8 cellular contexts compared by ENCODE assay signal in the genomic region with DNA sequence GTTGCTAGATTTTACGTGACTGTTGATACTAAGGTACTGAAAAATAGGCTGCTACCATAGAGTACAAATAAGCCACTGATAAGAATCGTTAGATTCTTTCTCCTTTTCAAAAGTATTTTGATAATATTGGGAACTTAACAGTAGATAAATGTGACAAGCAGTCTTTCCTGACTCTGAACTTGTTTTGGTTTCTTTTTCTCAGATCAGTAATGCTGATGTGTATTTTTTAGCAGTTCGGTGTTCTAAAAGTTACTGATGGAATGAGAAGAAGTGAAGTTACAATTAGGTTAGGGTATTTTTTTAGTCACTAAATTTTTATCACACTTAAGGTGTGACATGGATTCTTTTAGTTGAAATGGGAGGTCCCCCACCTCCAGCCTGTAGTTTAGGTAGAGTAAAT. TPM values are rescaled to one million over a fixed set of nuclear protein-coding genes. Genes with fewer than 3 reads are reported as not detected.
DNase-seq lines count a peak whose midpoint lies in the region; ATAC-seq, FAIRE-seq and TF ChIP-seq lines count a peak whose summit lies in the region.

No MANE protein-coding gene starts in this region.

- peaks cover 38% of the 10 kb centered on the region for H3K36me3 Mint-ChIP-seq in activated naive CD4-positive, alpha-beta T cell treated with anti-CD3 and anti-CD28 coated beads, Interleukin-2, amount 10 ng/mL, durations not matched to agents 7 days and 5 days
- peaks cover 2% of the 10 kb centered on the region for H3K36me3 Mint-ChIP-seq in astrocyte (ENCODE audit: low read depth, unreplicated experiment)

- no peaks in the 10 kb centered on the region for H3K9me3 Mint-ChIP-seq in activated naive CD4-positive, alpha-beta T cell treated with anti-CD3 and anti-CD28 coated beads, Interleukin-2, amount 10 ng/mL, durations not matched to agents 7 days and 5 days
- H3K9me3 Mint-ChIP-seq in astrocyte (ENCODE audit: unreplicated experiment): no peaks in the 10 kb centered on the region

- H3K36me3 ChIP-seq in astrocyte (ENCODE audit: insufficient read depth, low read length): peaks cover 6% of the 10 kb centered on the region
- peaks cover 10% of the 10 kb centered on the region for H3K36me3 ChIP-seq in lower lobe of right lung
- H3K36me3 ChIP-seq in upper lobe of left lung: peaks cover 0 to 6% (median 0%) of the 10 kb centered on the region in 4 donors

- H3K27me3 ChIP-seq in astrocyte (ENCODE audit: insufficient read depth, low read length): no peaks in the 10 kb centered on the region
- H3K27me3 ChIP-seq in lower lobe of right lung (ENCODE audit: low read depth): no peaks in the 10 kb centered on the region
- H3K27me3 ChIP-seq in upper lobe of left lung: no peaks in the 10 kb centered on the region

- peaks cover 5% of the 10 kb centered on the region for H3K27me3 Mint-ChIP-seq in activated naive CD4-positive, alpha-beta T cell treated with anti-CD3 and anti-CD28 coated beads, Interleukin-2, amount 10 ng/mL, durations not matched to agents 7 days and 5 days
- H3K27me3 Mint-ChIP-seq in astrocyte (ENCODE audit: low read depth, unreplicated experiment): no peaks in the 10 kb centered on the region

- no peaks in the 10 kb centered on the region for H3K9me3 ChIP-seq in astrocyte (ENCODE audit: insufficient read depth, low read depth, low read length)
- no peaks in the 10 kb centered on the region for H3K9me3 ChIP-seq in lower lobe of right lung
- H3K9me3 ChIP-seq in upper lobe of left lung: no peaks in the 10 kb centered on the region

- intact Hi-C loops in lower lobe of right lung (cut with DNase I): no loop called here

- TF ChIP-seq EP300 in upper lobe of left lung (IDR thresholded peaks at IDR 0.05): no peak

- DNase-seq in activated naive CD4-positive, alpha-beta T cell treated with anti-CD3 and anti-CD28 coated beads, Interleukin-2, amount 10 ng/mL, durations not matched to agents 7 days and 5 days: no peak
- no peak for DNase-seq in activated naive CD4-positive, alpha-beta T cell (lab: John Stamatoyannopoulos, UW)
- DNase-seq in astrocyte (ENCODE audit: low read depth) (no peak), lower lobe of right lung (no peak), upper lobe of left lung (no peak), NCI-H2029 (lab: John Stamatoyannopoulos, UW) (no peak)

- CTCF ChIA-PET in activated naive CD4-positive, alpha-beta T cell treated with anti-CD3 and anti-CD28 coated beads, Interleukin-2, amount 10 ng/mL, durations not matched to agents 7 days and 5 days (lab: Charles Lee): interaction anchor here (0.6 to 2.1 kb wide), 3 partner anchors 25 to 758 kb away, joined by 3 to 7 read pairs (median 3); no protein-coding TSS in a partner anchor

- H3K27ac Mint-ChIP-seq in activated naive CD4-positive, alpha-beta T cell treated with anti-CD3 and anti-CD28 coated beads, Interleukin-2, amount 10 ng/mL, durations not matched to agents 7 days and 5 days: peak overlapping the region; percentile 98
- peak overlapping the region; percentile 96 for H3K27ac Mint-ChIP-seq in astrocyte (ENCODE audit: unreplicated experiment)

- no peak for FAIRE-seq in astrocyte (lab: Jason Lieb, UNC)

- no peak overlapping the region for H2AFZ ChIP-seq in astrocyte (ENCODE audit: low read depth, low read length)

- TF ChIP-seq CTCF in astrocyte (IDR thresholded peaks at IDR 0.05; ENCODE audit: insufficient read depth, low read depth, low read length) (no peak), lower lobe of right lung (IDR thresholded peaks at IDR 0.05) (no peak), upper lobe of left lung (IDR thresholded peaks at IDR 0.05) (no peak)

- TF ChIP-seq POLR2A in upper lobe of left lung (IDR thresholded peaks at IDR 0.05): no peak

- peak overlapping the region; percentile 84 for H3K4me2 ChIP-seq in astrocyte (ENCODE audit: low read length)

- no peak for ATAC-seq in lower lobe of right lung
- ATAC-seq in upper lobe of left lung (ENCODE audit: low FRiP score in 2 of 2): no peak
- ATAC-seq in GM21423 (IDR thresholded peaks at IDR 0.05; ENCODE audit: unreplicated experiment): no peak
- no peak for ATAC-seq in GM18519 (IDR thresholded peaks at IDR 0.05; ENCODE audit: low FRiP score, unreplicated experiment)

- H3K27ac ChIP-seq in astrocyte (ENCODE audit: low read depth, low read length): peak overlapping the region; percentile 98
- peak overlapping the region; percentile 100 for H3K27ac ChIP-seq in lower lobe of right lung
- H3K27ac ChIP-seq in upper lobe of left lung: peak overlapping the region; percentile 97 to 100 (median 100)

- peaks cover 51% of the 10 kb centered on the region for H3K4me1 Mint-ChIP-seq in activated naive CD4-positive, alpha-beta T cell treated with anti-CD3 and anti-CD28 coated beads, Interleukin-2, amount 10 ng/mL, durations not matched to agents 7 days and 5 days
- peaks cover 10% of the 10 kb centered on the region for H3K4me1 Mint-ChIP-seq in astrocyte (ENCODE audit: low read depth, unreplicated experiment)

- peaks cover 67% of the 10 kb centered on the region for H4K20me1 ChIP-seq in astrocyte (ENCODE audit: insufficient read depth, low read length)

- H3K4me3 Mint-ChIP-seq in activated naive CD4-positive, alpha-beta T cell treated with anti-CD3 and anti-CD28 coated beads, Interleukin-2, amount 10 ng/mL, durations not matched to agents 7 days and 5 days: peak overlapping the region; percentile 97
- peak overlapping the region; percentile 100 for H3K4me3 Mint-ChIP-seq in astrocyte (ENCODE audit: unreplicated experiment)

- peaks cover 72% of the 10 kb centered on the region for H3K79me2 ChIP-seq in astrocyte (ENCODE audit: insufficient read depth, low read length)

- H3K4me1 ChIP-seq in astrocyte (ENCODE audit: insufficient read depth, low read length) (peaks cover 26% of the 10 kb centered on the region), lower lobe of right lung (peaks cover 49% of the 10 kb centered on the region), upper lobe of left lung (peaks cover 33 to 48% (median 44%) of the 10 kb centered on the region in 4 donors)

- H3K4me3 ChIP-seq in astrocyte (ENCODE audit: insufficient read depth, low read depth, low read length) (peak overlapping the region; percentile 96), lower lobe of right lung (peak overlapping the region; percentile 85), upper lobe of left lung (peak overlapping the region; percentile 67 to 93 (median 84))

- WGBS in upper lobe of left lung, 2 donors: 0 to 4% methylated on average over 3 of the region's 3 CpGs

- peak overlapping the region; percentile 95 for H3K9ac ChIP-seq in astrocyte (ENCODE audit: low read length)

RNA-seq across cellular contexts. Expression of gene RBBP6, which starts 2.2 kb away (rescaled TPM):
- total RNA-seq in astrocyte (42.3 and 44.8 TPM in 2 replicates), lower lobe of right lung (42.1 TPM), upper lobe of left lung (10 to 100 TPM; 40.9 to 79.5 (median 45.4) TPM)
